In the genomic region with DNA sequence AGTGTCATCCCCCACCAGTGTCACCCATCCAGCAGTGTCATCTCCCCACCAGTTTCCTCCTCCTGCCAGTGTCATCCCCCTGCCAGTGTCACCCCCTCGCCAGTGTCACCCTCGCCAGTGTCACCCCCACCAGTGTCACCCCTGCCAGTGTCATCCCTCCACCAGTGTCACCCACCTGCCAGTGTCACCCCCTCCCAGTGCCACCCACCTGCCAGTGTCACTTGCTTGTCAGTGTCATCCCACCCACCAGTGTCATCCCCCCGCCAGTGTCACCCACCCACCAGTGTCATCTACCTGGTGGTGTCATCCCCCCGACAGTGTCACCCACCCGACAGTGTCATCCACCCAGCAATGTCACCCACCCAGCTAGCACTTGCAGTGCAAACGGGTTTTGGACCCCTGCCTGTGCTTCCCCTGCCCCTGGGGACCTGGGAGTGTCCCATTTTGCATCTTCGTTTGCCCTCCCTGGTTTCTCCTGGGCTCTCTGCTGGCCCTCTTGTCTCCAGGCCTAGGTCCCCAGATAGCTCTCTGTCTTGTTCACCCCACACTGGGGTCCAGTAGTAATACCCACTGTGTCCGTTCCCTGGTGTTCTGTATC, we compare ENCODE assay signal across 1 cellular context.
TF ChIP-seq lines count a peak whose summit lies in the region.

No MANE protein-coding gene starts in this region.

TF ChIP-seq in IMR-90, 13 proteins besides CTCF, POLR2A, EP300 and RAD21 (continued from another document):
- TF ChIP-seq CHD1 (IDR thresholded peaks at IDR 0.05; ENCODE audit: low read depth, low read length), result no peak
- no peak for TF ChIP-seq MAFK (IDR thresholded peaks at IDR 0.05; ENCODE audit: low read depth, low read length)
- no peak for TF ChIP-seq CEBPB (IDR thresholded peaks at IDR 0.05; ENCODE audit: low read depth, low read length)
- no peak for TF ChIP-seq MXI1 (IDR thresholded peaks at IDR 0.05; ENCODE audit: borderline replicate concordance, low read depth, low read length)
- no peak for TF ChIP-seq BHLHE40 (IDR thresholded peaks at IDR 0.05; ENCODE audit: low read depth, low read length)
- no peak for TF ChIP-seq MAZ (IDR thresholded peaks at IDR 0.05; ENCODE audit: borderline replicate concordance, low read depth, low read length)
- TF ChIP-seq, protein P1, sequence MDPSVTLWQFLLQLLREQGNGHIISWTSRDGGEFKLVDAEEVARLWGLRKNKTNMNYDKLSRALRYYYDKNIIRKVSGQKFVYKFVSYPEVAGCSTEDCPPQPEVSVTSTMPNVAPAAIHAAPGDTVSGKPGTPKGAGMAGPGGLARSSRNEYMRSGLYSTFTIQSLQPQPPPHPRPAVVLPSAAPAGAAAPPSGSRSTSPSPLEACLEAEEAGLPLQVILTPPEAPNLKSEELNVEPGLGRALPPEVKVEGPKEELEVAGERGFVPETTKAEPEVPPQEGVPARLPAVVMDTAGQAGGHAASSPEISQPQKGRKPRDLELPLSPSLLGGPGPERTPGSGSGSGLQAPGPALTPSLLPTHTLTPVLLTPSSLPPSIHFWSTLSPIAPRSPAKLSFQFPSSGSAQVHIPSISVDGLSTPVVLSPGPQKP (IDR thresholded peaks at IDR 0.05; ENCODE audit: borderline replicate concordance, low read depth, low read length), result no peak
TF ChIP-seq in IMR-90: peak in this region for 0.
